ENCODE assay signal across 8 cellular contexts in genomic region chr20:41428285-41428684, GRCh38.
DNase-seq lines count a peak whose midpoint lies in the region; ATAC-seq, FAIRE-seq and TF ChIP-seq lines count a peak whose summit lies in the region.

No MANE protein-coding gene starts in this region.

- H3K27me3 Mint-ChIP-seq in Caco-2 (ENCODE audit: insufficient read depth, unreplicated experiment): no peaks in the 10 kb centered on the region
- no peaks in the 10 kb centered on the region for H3K27me3 Mint-ChIP-seq in activated T-helper 17 cell treated with anti-CD3 and anti-CD28 coated beads, Interleukin-2, amount 50 U/mL, for 72 hours

- H3K9me3 ChIP-seq in Caco-2: no peaks in the 10 kb centered on the region

- FAIRE-seq in HTR-8/SVneo (lab: Jason Lieb, UNC): peak; percentile 76

- no peaks in the 10 kb centered on the region for H3K27me3 ChIP-seq in Caco-2 (replicated peaks; ENCODE audit: control insufficient read depth, insufficient read depth, low read length)

- POLR2A ChIA-PET in Caco-2 (lab: Charles Lee): no interaction called here

- CTCF ChIA-PET in Caco-2 (lab: Charles Lee): interaction anchor here (1.2 kb wide), 1 partner anchor 88 kb away, joined by 19 read pairs; the partner anchor contains the start of gene LPIN3

- peak; percentile 83 for ATAC-seq in activated T-helper 17 cell treated with anti-CD3 and anti-CD28 coated beads, Interleukin-2, amount 50 U/mL, for 72 hours (replicated peaks)
- ATAC-seq in GM21423 (IDR thresholded peaks at IDR 0.05; ENCODE audit: unreplicated experiment): no peak
- ATAC-seq in HG02623 (IDR thresholded peaks at IDR 0.05; ENCODE audit: unreplicated experiment): no peak

- DNase-seq in Caco-2: peak; percentile 72 to 73
- peak; percentile 72 for DNase-seq in HTR-8/SVneo (ENCODE audit: insufficient read length, low spot score)
- peak; percentile 98 for DNase-seq in iris pigment epithelial cell (ENCODE audit: low read depth)
- DNase-seq in NCI-H2081 treated with DMSO at 0.1 percent for 48 hours (lab: John Stamatoyannopoulos, UW): no peak
- DNase-seq in NCI-H524 (lab: John Stamatoyannopoulos, UW): no peak

- no peak for TF ChIP-seq CTCF in Caco-2 (IDR thresholded peaks at IDR 0.05; ENCODE audit: insufficient read depth in 1 of 2, low read depth in 1 of 2, low read length in 1 of 2, severe bottlenecking in 1 of 2, unreplicated experiment in 1 of 2)

- H3K36me3 Mint-ChIP-seq in Caco-2 (ENCODE audit: insufficient read depth, unreplicated experiment): peaks cover 57% of the 10 kb centered on the region
- peaks cover 76% of the 10 kb centered on the region for H3K36me3 Mint-ChIP-seq in activated T-helper 17 cell treated with anti-CD3 and anti-CD28 coated beads, Interleukin-2, amount 50 U/mL, for 72 hours (ENCODE audit: low read depth)

- no peaks in the 10 kb centered on the region for H3K9me3 Mint-ChIP-seq in Caco-2 (ENCODE audit: unreplicated experiment)
- H3K9me3 Mint-ChIP-seq in activated T-helper 17 cell treated with anti-CD3 and anti-CD28 coated beads, Interleukin-2, amount 50 U/mL, for 72 hours: no peaks in the 10 kb centered on the region

- peaks cover 26% of the 10 kb centered on the region for H3K4me1 Mint-ChIP-seq in Caco-2 (ENCODE audit: low read depth, unreplicated experiment)
- H3K4me1 Mint-ChIP-seq in activated T-helper 17 cell treated with anti-CD3 and anti-CD28 coated beads, Interleukin-2, amount 50 U/mL, for 72 hours: peaks cover 27% of the 10 kb centered on the region

- H3K36me3 ChIP-seq in Caco-2 (ENCODE audit: control insufficient read depth, insufficient read depth, low read length): peaks cover 7% of the 10 kb centered on the region

- intact Hi-C loops in Caco-2 (cut with micrococcal nuclease; ENCODE audit: unreplicated experiment): loop anchor here (1.0 kb wide), 1 partner anchor 19 kb away; no protein-coding TSS in a partner anchor

- no TSS peak for BruUV-seq in Caco-2 (replicated peaks; lab: Mats Ljungman, UMichigan)

- peak overlapping the region; percentile 36 for H3K27ac Mint-ChIP-seq in Caco-2 (ENCODE audit: unreplicated experiment)
- peak overlapping the region; percentile 47 for H3K27ac Mint-ChIP-seq in activated T-helper 17 cell treated with anti-CD3 and anti-CD28 coated beads, Interleukin-2, amount 50 U/mL, for 72 hours

- H3K4me3 ChIP-seq in Caco-2 (ENCODE audit: low read depth, low read length): no peak overlapping the region

- H3K4me3 Mint-ChIP-seq in Caco-2 (ENCODE audit: unreplicated experiment): peak overlapping the region; percentile 25
- H3K4me3 Mint-ChIP-seq in activated T-helper 17 cell treated with anti-CD3 and anti-CD28 coated beads, Interleukin-2, amount 50 U/mL, for 72 hours: peak overlapping the region; percentile 48

- peaks cover 30% of the 10 kb centered on the region for H3K4me1 ChIP-seq in Caco-2

Comparison
In these comparisons a context has a peak if more than half of its experiments do, and no peak if none do; other contexts are left out.
1. DNase-seq: peak in Caco-2 (2 of 2), HTR-8/SVneo (single experiment) and iris pigment epithelial cell (single experiment); none in NCI-H2081 treated with DMSO at 0.1 percent for 48 hours (single experiment) and NCI-H524 (0 of 2).